In genomic region chr11:283405-284080, GRCh38 we compare ENCODE assay signal across 15 cellular contexts. TPM values are rescaled to one million over a fixed set of nuclear protein-coding genes. Genes with fewer than 3 reads are reported as not detected.
DNase-seq lines count a peak whose midpoint lies in the region; ATAC-seq and TF ChIP-seq lines count a peak whose summit lies in the region.
"Had no signal": no experiment of that assay in that cellular context is flagged by ENCODE, and none has a peak within 500 bp of the region (broad histone marks: within the 10 kb centered on the region; RNA-seq: fewer than 3 reads in every experiment).

No MANE protein-coding gene starts in this region.

- peak overlapping the region; percentile 29 for H3K27ac Mint-ChIP-seq in activated T-cell treated with anti-CD3 and anti-CD28 coated beads, Interleukin-2, amount 50 U/mL, for 72 hours

- H3K27ac ChIP-seq in mammary epithelial cell (ENCODE audit: insufficient read depth, low read depth, low read length), result no peak overlapping the region
- H3K27ac ChIP-seq: gastrocnemius medialis had no signal

- no peak overlapping the region for H3K9ac ChIP-seq in mammary epithelial cell (ENCODE audit: insufficient read depth, low read length)

- H3K79me2 ChIP-seq in mammary epithelial cell (ENCODE audit: insufficient read depth, low read length), result no peaks in the 10 kb centered on the region

- peaks cover 25% of the 10 kb centered on the region for H3K4me1 ChIP-seq in mammary epithelial cell (ENCODE audit: insufficient read depth, low read length)
- peaks cover 7% of the 10 kb centered on the region; the same call in 1 of the 2 replicates for H3K4me1 ChIP-seq in HAP-1

- CTCF ChIA-PET in mammary epithelial cell (lab: Charles Lee; ENCODE audit: low non-redundant PET), result no interaction called here

- DNase-seq in activated T-cell treated with anti-CD3 and anti-CD28 coated beads, Interleukin-2, amount 50 U/mL, for 72 hours, result no peak
- DNase-seq in activated T-cell treated with anti-CD3 and anti-CD28 coated beads for 4 hours (no peak), NOMO-1 (lab: John Stamatoyannopoulos, UW; ENCODE audit: unreplicated experiment in 2 of 2) (peak; percentile 8 to 31), mammary epithelial cell (no peak), sciatic nerve (ENCODE audit: low spot score) (peak; percentile 17), HAP-1 (ENCODE audit: low spot score in 2 of 2) (no peak), globus pallidus (ENCODE audit: low spot score) (no peak)
- DNase-seq: activated CD4-positive, CD25-positive, alpha-beta regulatory T cell; gastrocnemius medialis; mesenchymal stem cell; NCI-H1092 treated with DMSO at 0.1 percent for 48 hours had no signal

- H3K36me3 Mint-ChIP-seq in activated T-cell treated with anti-CD3 and anti-CD28 coated beads, Interleukin-2, amount 50 U/mL, for 72 hours (ENCODE audit: insufficient read depth in 2 of 2), result peaks cover 5 to 16% of the 10 kb centered on the region in 2 donors

- no peak for ATAC-seq in activated T-cell treated with anti-CD3 and anti-CD28 coated beads, Interleukin-2, amount 50 U/mL, for 72 hours (replicated peaks in 1 of 2)
- no peak for ATAC-seq in sciatic nerve
- ATAC-seq in GM21515 (IDR thresholded peaks at IDR 0.05; ENCODE audit: unreplicated experiment), result no peak
- ATAC-seq: gastrocnemius medialis had no signal

- H3K4me3 ChIP-seq in mammary epithelial cell (replicated peaks in 1 of 3; ENCODE audit: insufficient read depth in 1 of 3, low read depth in 2 of 3, low read length in 3 of 3) (no peak overlapping the region), HAP-1 (no peak overlapping the region)
- H3K4me3 ChIP-seq: gastrocnemius medialis, smooth muscle cell had no signal

- H3K4me2 ChIP-seq in mammary epithelial cell (ENCODE audit: insufficient read depth, low read depth, low read length), result peak overlapping the region; percentile 22
- H3K4me2 ChIP-seq: smooth muscle cell had no signal

- H4K20me1 ChIP-seq in mammary epithelial cell (ENCODE audit: insufficient read depth, low read length), result peaks cover 8% of the 10 kb centered on the region

- H3K27me3 Mint-ChIP-seq in activated T-cell treated with anti-CD3 and anti-CD28 coated beads, Interleukin-2, amount 50 U/mL, for 72 hours (ENCODE audit: low read depth), result peaks cover 9% of the 10 kb centered on the region

- dilution Hi-C loops in mammary epithelial cell (cut with HindIII; ENCODE audit: low sequenced_read_pairs), result no loop called here

- WGBS in mammary epithelial cell (ENCODE audit: low coverage, missing lambda C conversion rate), result 70% methylated on average over 16 of the region's 22 CpGs

- no peaks in the 10 kb centered on the region for H3K9me3 ChIP-seq in mammary epithelial cell (replicated peaks; ENCODE audit: insufficient read depth, low read length)
- no peaks in the 10 kb centered on the region for H3K9me3 ChIP-seq in HAP-1
- H3K9me3 ChIP-seq: gastrocnemius medialis had no signal

- TF ChIP-seq CTCF in mammary epithelial cell (conservative IDR thresholded peaks at IDR 0.05 in 1 of 2, IDR thresholded peaks at IDR 0.05 in 1 of 2; ENCODE audit: extremely low read depth in 1 of 2, insufficient read depth in 1 of 2, low read depth in 1 of 2, low read length in 2 of 2), result no peak

- peaks cover 59% of the 10 kb centered on the region for H3K4me1 Mint-ChIP-seq in activated T-cell treated with anti-CD3 and anti-CD28 coated beads, Interleukin-2, amount 50 U/mL, for 72 hours (ENCODE audit: low read depth)

- intact Hi-C loops in mammary epithelial cell (cut with micrococcal nuclease) (no loop called here), sciatic nerve (cut with DNase I) (no loop called here)

- in situ Hi-C loops in mammary epithelial cell (cut with MboI; ENCODE audit: low sequenced_read_pairs in 2 of 2), result no loop called here
- in situ Hi-C loops in HAP-1 (cut with MboI; ENCODE audit: low sequenced_read_pairs), result no loop called here

- H3K36me3 ChIP-seq in mammary epithelial cell (ENCODE audit: insufficient read depth, low read length) (no peaks in the 10 kb centered on the region), HAP-1 (replicated peaks) (no peaks in the 10 kb centered on the region)
- H3K36me3 ChIP-seq: gastrocnemius medialis had no signal

- no peak overlapping the region for H2AFZ ChIP-seq in mammary epithelial cell (ENCODE audit: low read depth, low read length)

- H3K27me3 ChIP-seq in mammary epithelial cell (ENCODE audit: insufficient read depth, low read length), result peaks cover 55% of the 10 kb centered on the region
- peaks cover 37% of the 10 kb centered on the region for H3K27me3 ChIP-seq in HAP-1 (ENCODE audit: low read depth)

- no peaks in the 10 kb centered on the region for H3K9me3 Mint-ChIP-seq in activated T-cell treated with anti-CD3 and anti-CD28 coated beads, Interleukin-2, amount 50 U/mL, for 72 hours

- peak overlapping the region; percentile 32 to 84 for H3K4me3 Mint-ChIP-seq in activated T-cell treated with anti-CD3 and anti-CD28 coated beads, Interleukin-2, amount 50 U/mL, for 72 hours

- BruUV-seq in mammary epithelial cell (replicated peaks; lab: Mats Ljungman, UMichigan), result no TSS peak

RNA-seq across cellular contexts. Expression of gene NLRP6, which starts 5.3 kb away (rescaled TPM):
- total RNA-seq in activated T-cell treated with anti-CD3 and anti-CD28 coated beads, Interleukin-2, amount 50 U/mL, for 72 hours, result 1 to 10 TPM; 1.5 to 3.2 TPM
- total RNA-seq in mammary epithelial cell, result not detected
- polyA plus RNA-seq in mammary epithelial cell, result not detected
- polyA minus RNA-seq in mammary epithelial cell, result not detected
- total RNA-seq in sciatic nerve, result 0.36 TPM
- total RNA-seq: osteocyte, smooth muscle cell had no signal
- polyA plus RNA-seq: smooth muscle cell had no signal

RNA-seq across cellular contexts. Expression of gene PGGHG, which starts 5.4 kb away (rescaled TPM):
- 100 to 1,000 TPM; 161 to 273 TPM for total RNA-seq in activated T-cell treated with anti-CD3 and anti-CD28 coated beads, Interleukin-2, amount 50 U/mL, for 72 hours
- total RNA-seq in mammary epithelial cell (1 to 10 TPM; 2.5 to 7.9 TPM), sciatic nerve (60.3 TPM)
- 1.5 TPM for polyA plus RNA-seq in mammary epithelial cell
- 2.1 TPM for polyA minus RNA-seq in mammary epithelial cell

RNA-seq across cellular contexts. Expression of gene IFITM5, which starts 15.8 kb away (rescaled TPM):
- total RNA-seq in activated T-cell treated with anti-CD3 and anti-CD28 coated beads, Interleukin-2, amount 50 U/mL, for 72 hours, result not detected
- total RNA-seq in mammary epithelial cell (not detected), sciatic nerve (not detected)
- not detected for polyA plus RNA-seq in mammary epithelial cell
- not detected for polyA minus RNA-seq in mammary epithelial cell
- total RNA-seq: gastrocnemius medialis, osteocyte, smooth muscle cell, subcutaneous adipose tissue had no signal
- polyA plus RNA-seq: smooth muscle cell had no signal

RNA-seq across cellular contexts. Expression of gene IFITM2, which starts 24.1 kb away (rescaled TPM):
- 100 to 1,000 TPM; 542 to 639 TPM for total RNA-seq in activated T-cell treated with anti-CD3 and anti-CD28 coated beads, Interleukin-2, amount 50 U/mL, for 72 hours
- 10 to 100 TPM in 1 of 2 donors, 1 to 10 TPM in 1; 4.7 to 29.1 TPM for total RNA-seq in mammary epithelial cell
- polyA plus RNA-seq in mammary epithelial cell, result 37.8 TPM
- polyA minus RNA-seq in mammary epithelial cell, result 92.3 TPM
- total RNA-seq in sciatic nerve, result 853 TPM

RNA-seq across cellular contexts. Expression of gene IFITM1, which starts 30.3 kb away (rescaled TPM):
- 100 to 1,000 TPM; 306 to 384 TPM for total RNA-seq in activated T-cell treated with anti-CD3 and anti-CD28 coated beads, Interleukin-2, amount 50 U/mL, for 72 hours
- total RNA-seq in mammary epithelial cell, result 1 to 10 TPM; 1.7 to 2.8 TPM
- 5.1 TPM for polyA plus RNA-seq in mammary epithelial cell
- 2.0 TPM for polyA minus RNA-seq in mammary epithelial cell
- total RNA-seq in sciatic nerve, result 344 TPM

Comparison
In these comparisons a context has a peak if more than half of its experiments do, and no peak if none do; other contexts are left out.
1. DNase-seq: peak in NOMO-1 (2 of 2) and sciatic nerve (single experiment); none in activated T-cell treated with anti-CD3 and anti-CD28 coated beads, Interleukin-2, amount 50 U/mL, for 72 hours (0 of 2), activated T-cell treated with anti-CD3 and anti-CD28 coated beads for 4 hours (single experiment), mammary epithelial cell (single experiment), HAP-1 (0 of 2) and globus pallidus (single experiment).